1 cellular context compared by ENCODE assay signal in the genomic region with DNA sequence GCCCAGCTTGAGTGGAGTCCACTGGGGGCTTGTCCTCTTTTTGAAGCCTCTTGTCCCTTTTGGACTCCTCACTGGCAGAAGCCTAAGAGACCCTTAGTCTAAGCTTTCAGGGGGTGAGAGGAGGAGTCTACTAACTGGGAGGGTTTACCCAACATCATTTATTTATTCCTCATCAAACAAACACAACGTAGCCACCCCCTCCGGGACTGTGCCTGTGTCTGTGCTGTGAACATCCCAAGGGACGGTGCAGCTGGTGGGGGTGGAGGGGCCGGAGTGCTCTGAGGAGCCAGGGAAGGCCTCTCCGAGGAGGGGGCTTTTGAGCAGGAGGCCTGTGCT.
TF ChIP-seq lines count a peak whose summit lies in the region.

No MANE protein-coding gene starts in this region.

TF ChIP-seq in HepG2, 621 proteins besides CTCF, POLR2A, EP300 and RAD21:
- TF ChIP-seq ZNF30 (CRISPR knock-in tag; IDR thresholded peaks at IDR 0.05) (0 out of 2 replicates have a peak, but pooled peaks have one; percentile 69), ZKSCAN8 (CRISPR knock-in tag; IDR thresholded peaks at IDR 0.05; ENCODE audit: borderline replicate concordance) (no peak), ZNF772 (CRISPR knock-in tag; IDR thresholded peaks at IDR 0.05) (peak; percentile 5; the same call in 1 of the 2 replicates), ZBTB21 (CRISPR knock-in tag; IDR thresholded peaks at IDR 0.05) (no peak), FOXC1 (CRISPR knock-in tag; IDR thresholded peaks at IDR 0.05; ENCODE audit: borderline replicate concordance) (0 out of 2 replicates have a peak, but pooled peaks have one; percentile 69), YEATS4 (CRISPR knock-in tag; IDR thresholded peaks at IDR 0.05; ENCODE audit: borderline replicate concordance) (no peak)
- TF ChIP-seq, protein P1, sequence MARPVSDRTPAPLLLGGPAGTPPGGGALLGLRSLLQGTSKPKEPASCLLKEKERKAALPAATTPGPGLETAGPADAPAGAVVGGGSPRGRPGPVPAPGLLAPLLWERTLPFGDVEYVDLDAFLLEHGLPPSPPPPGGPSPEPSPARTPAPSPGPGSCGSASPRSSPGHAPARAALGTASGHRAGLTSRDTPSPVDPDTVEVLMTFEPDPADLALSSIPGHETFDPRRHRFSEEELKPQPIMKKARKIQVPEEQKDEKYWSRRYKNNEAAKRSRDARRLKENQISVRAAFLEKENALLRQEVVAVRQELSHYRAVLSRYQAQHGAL (CRISPR knock-in tag; IDR thresholded peaks at IDR 0.05; ENCODE audit: not compliant biosample characterization), result no peak
